In genomic region chr10:15859865-15860691, GRCh38 we compare ENCODE assay signal across 8 cellular contexts. TPM values are rescaled to one million over a fixed set of nuclear protein-coding genes. Genes with fewer than 3 reads are reported as not detected.
DNase-seq lines count a peak whose midpoint lies in the region; ATAC-seq and FAIRE-seq lines count a peak whose summit lies in the region.

Gene MINDY3 (minus strand): TSS chr10:15860507. CDS start chr10:15860299, 208 bp downstream.

- H3K4me3 Mint-ChIP-seq in activated CD8-positive, alpha-beta memory T cell treated with anti-CD3 and anti-CD28 coated beads, Interleukin-2, amount 10 ng/mL, durations not matched to agents 7 days and 5 days: peak within 1 kb of the TSS; percentile 100

- peaks cover 27% of the 10 kb centered on the region for H3K4me1 Mint-ChIP-seq in activated CD8-positive, alpha-beta memory T cell treated with anti-CD3 and anti-CD28 coated beads, Interleukin-2, amount 10 ng/mL, durations not matched to agents 7 days and 5 days

- peak within 1 kb of the TSS; percentile 91 for H3K9ac ChIP-seq in NT2/D1 (ENCODE audit: insufficient read length, low read depth)

- H3K9me3 Mint-ChIP-seq in activated CD8-positive, alpha-beta memory T cell treated with anti-CD3 and anti-CD28 coated beads, Interleukin-2, amount 10 ng/mL, durations not matched to agents 7 days and 5 days (ENCODE audit: low read depth): no peaks in the 10 kb centered on the region

- H3K9me3 ChIP-seq in NT2/D1 (ENCODE audit: insufficient read depth, low read length) (no peaks in the 10 kb centered on the region), mesodermal cell (ENCODE audit: control insufficient read depth, low read length) (peaks cover 9% of the 10 kb centered on the region)

- 0 to 1% methylated on average over 38 to 40 of the region's 50 CpGs for WGBS in mesodermal cell (ENCODE audit: insufficient coverage in 2 of 2), 2 experiments

- peak within 1 kb of the TSS; percentile 93 for H3K4me3 ChIP-seq in NT2/D1 (ENCODE audit: insufficient read length, low read depth)
- H3K4me3 ChIP-seq in mesodermal cell (ENCODE audit: extremely low read depth, insufficient read depth, low read length, poor library complexity, severe bottlenecking): peak within 1 kb of the TSS; percentile 74

- H3K36me3 Mint-ChIP-seq in activated CD8-positive, alpha-beta memory T cell treated with anti-CD3 and anti-CD28 coated beads, Interleukin-2, amount 10 ng/mL, durations not matched to agents 7 days and 5 days: peaks cover 13% of the 10 kb centered on the region

- H3K27ac Mint-ChIP-seq in activated CD8-positive, alpha-beta memory T cell treated with anti-CD3 and anti-CD28 coated beads, Interleukin-2, amount 10 ng/mL, durations not matched to agents 7 days and 5 days: peak within 1 kb of the TSS; percentile 96

- FAIRE-seq in endometrium (lab: Jason Lieb, UNC): peak; percentile 43

- H3K4me1 ChIP-seq in NT2/D1 (ENCODE audit: insufficient read depth, insufficient read length): no peaks in the 10 kb centered on the region
- peaks cover 5% of the 10 kb centered on the region for H3K4me1 ChIP-seq in mesodermal cell (ENCODE audit: control insufficient read depth, insufficient read depth, low read length, poor library complexity, severe bottlenecking)

- peak within 1 kb of the TSS; percentile 18 for H3K27ac ChIP-seq in mesodermal cell (ENCODE audit: low read depth, low read length, severe bottlenecking)

- no peaks in the 10 kb centered on the region for H3K27me3 ChIP-seq in NT2/D1 (ENCODE audit: insufficient read depth, insufficient read length)

- CTCF ChIA-PET in activated CD8-positive, alpha-beta memory T cell treated with anti-CD3 and anti-CD28 coated beads, Interleukin-2, amount 10 ng/mL, durations not matched to agents 7 days and 5 days (lab: Charles Lee): interaction anchor here (1.0 to 1.3 kb wide), 3 partner anchors 29 to 957 kb away, joined by 3 to 4 read pairs (median 3); partner anchors contain the start of gene RSU1

- DNase-seq in CMK (ENCODE audit: low read depth) (peak; percentile 70), HK-2 (ENCODE audit: unreplicated experiment) (peak; percentile 68), NT2/D1 (ENCODE audit: low read depth, low spot score) (peak; percentile 46)
- peak; percentile 90 for DNase-seq in activated CD8-positive, alpha-beta memory T cell treated with anti-CD3 and anti-CD28 coated beads, Interleukin-2, amount 10 ng/mL, durations not matched to agents 7 days and 5 days
- DNase-seq in stimulated activated CD8-positive, alpha-beta memory T cell treated with anti-CD3 and anti-CD28 coated beads, Interleukin-15, amount 100 ng/mL, for 24 hours (ENCODE audit: low read depth): peak; percentile 52

- peak; percentile 97 for ATAC-seq in GM19455 (IDR thresholded peaks at IDR 0.05; ENCODE audit: unreplicated experiment)
- ATAC-seq in activated CD8-positive, alpha-beta memory T cell treated with anti-CD3 and anti-CD28 coated beads, Interleukin-2, amount 10 ng/mL, durations not matched to agents 7 days and 5 days: peak; percentile 93

- H3K27me3 Mint-ChIP-seq in activated CD8-positive, alpha-beta memory T cell treated with anti-CD3 and anti-CD28 coated beads, Interleukin-2, amount 10 ng/mL, durations not matched to agents 7 days and 5 days: peaks cover 14% of the 10 kb centered on the region

- H3K36me3 ChIP-seq in NT2/D1 (ENCODE audit: insufficient read depth, insufficient read length, low read length) (no peaks in the 10 kb centered on the region), mesodermal cell (ENCODE audit: control insufficient read depth, insufficient read depth, low read length) (no peaks in the 10 kb centered on the region)

RNA-seq across cellular contexts. Expression of gene MINDY3, which starts in this region (rescaled TPM):
- 10 to 100 TPM; 16.4 to 18.3 TPM for total RNA-seq in activated CD8-positive, alpha-beta memory T cell treated with anti-CD3 and anti-CD28 coated beads, Interleukin-2, amount 10 ng/mL, durations not matched to agents 7 days and 5 days
- polyA plus RNA-seq in mesodermal cell (2013, experiment 1 of 2): 23.5 TPM
- polyA plus RNA-seq in mesodermal cell (2013, experiment 2 of 2): 24.4 TPM

Comparison
In these comparisons a context has a peak if more than half of its experiments do, and no peak if none do; other contexts are left out.
1. Peak in every context shown above with its lines: DNase-seq, ATAC-seq, H3K4me3 ChIP-seq and H3K27ac ChIP-seq.